In genomic region chr19:3576696-3577443, GRCh38 we compare ENCODE assay signal across 9 cellular contexts. TPM values are rescaled to one million over a fixed set of nuclear protein-coding genes. Genes with fewer than 3 reads are reported as not detected.
A peak's percentile ranks its signal among the peaks of the same experiment; 100 is the strongest.
DNase-seq lines count a peak whose midpoint lies in the region; ATAC-seq and TF ChIP-seq lines count a peak whose summit lies in the region.
"Had no signal": no experiment of that assay in that cellular context is flagged by ENCODE, and none has a peak within 500 bp of the region (broad histone marks: within the 10 kb centered on the region; RNA-seq: fewer than 3 reads in every experiment).

No MANE protein-coding gene starts in this region.

- H3K36me3 Mint-ChIP-seq in glutamatergic neuron (ENCODE audit: unreplicated experiment): peaks cover 6% of the 10 kb centered on the region
- peaks cover 7% of the 10 kb centered on the region for H3K36me3 Mint-ChIP-seq in neural progenitor cell
- H3K36me3 Mint-ChIP-seq in naive thymus-derived CD4-positive, alpha-beta T cell: peaks cover 0 to 8% (median 6%) of the 10 kb centered on the region in 5 donors

- H3K4me2 ChIP-seq in neural progenitor cell: peak overlapping the region; percentile 80

- H3K9ac ChIP-seq in neural progenitor cell: no peak overlapping the region

- POLR2A ChIA-PET in A673 (lab: Charles Lee; ENCODE audit: low non-redundant PET): interaction anchor here (0.5 to 0.6 kb wide), 2 partner anchors 23 to 708 kb away, joined by 4 to 10 read pairs; no protein-coding TSS in a partner anchor
- POLR2A ChIA-PET in naive thymus-derived CD4-positive, alpha-beta T cell (lab: Charles Lee): no interaction called here

- intact Hi-C loops in A673 (cut with micrococcal nuclease; ENCODE audit: unreplicated experiment) (no loop called here), adrenal gland (cut with DNase I) (no loop called here)
- intact Hi-C loops in naive thymus-derived CD4-positive, alpha-beta T cell (cut with micrococcal nuclease): no loop called here

- peak overlapping the region; percentile 23 for H3K4me3 ChIP-seq in A673 (ENCODE audit: low read depth, low read length, poor library complexity, severe bottlenecking)
- H3K4me3 ChIP-seq in adrenal gland: peak overlapping the region in 1 of 4 donors; percentile 45
- H3K4me3 ChIP-seq in neural progenitor cell: peak overlapping the region; percentile 50
- no peak overlapping the region for H3K4me3 ChIP-seq in naive thymus-derived CD4-positive, alpha-beta T cell (ENCODE audit: low read length)

- no peaks in the 10 kb centered on the region for H3K9me3 ChIP-seq in A673 (ENCODE audit: low read depth, low read length, poor library complexity, severe bottlenecking)
- no peaks in the 10 kb centered on the region for H3K9me3 ChIP-seq in adrenal gland (replicated peaks in 1 of 3)
- no peaks in the 10 kb centered on the region for H3K9me3 ChIP-seq in neural progenitor cell (ENCODE audit: low read depth)
- no peaks in the 10 kb centered on the region for H3K9me3 ChIP-seq in naive thymus-derived CD4-positive, alpha-beta T cell (ENCODE audit: control insufficient read depth in 2 of 3, low read length in 3 of 3)

- H3K36me3 ChIP-seq in A673 (ENCODE audit: insufficient read depth, low read length, poor library complexity, severe bottlenecking): peaks cover 15% of the 10 kb centered on the region
- H3K36me3 ChIP-seq in adrenal gland (replicated peaks in 1 of 2): no peaks in the 10 kb centered on the region
- no peaks in the 10 kb centered on the region for H3K36me3 ChIP-seq in neural progenitor cell
- H3K36me3 ChIP-seq in naive thymus-derived CD4-positive, alpha-beta T cell (ENCODE audit: control insufficient read depth in 2 of 3, insufficient read depth in 3 of 3, low read length in 3 of 3): peaks cover 0 to 15% (median 4%) of the 10 kb centered on the region in 3 experiments

- H3K9me3 Mint-ChIP-seq in glutamatergic neuron (ENCODE audit: unreplicated experiment) (peaks cover 6% of the 10 kb centered on the region), neural progenitor cell (no peaks in the 10 kb centered on the region)
- H3K9me3 Mint-ChIP-seq in naive thymus-derived CD4-positive, alpha-beta T cell: no peaks in the 10 kb centered on the region

- H3K27ac ChIP-seq in A673 (ENCODE audit: low read depth, low read length, poor library complexity, severe bottlenecking) (peak overlapping the region; percentile 54), adrenal gland (peak overlapping the region in 3 of 5 donors; percentile 32 to 72 (median 40)), neural progenitor cell (no peak overlapping the region)
- no peak overlapping the region for H3K27ac ChIP-seq in naive thymus-derived CD4-positive, alpha-beta T cell (ENCODE audit: low read depth, low read length)

- H3K79me2 ChIP-seq in neural progenitor cell (ENCODE audit: low read depth): peaks cover 6% of the 10 kb centered on the region

- peaks cover 16% of the 10 kb centered on the region for H3K4me1 ChIP-seq in A673 (ENCODE audit: insufficient read depth, low read length, poor library complexity, severe bottlenecking)
- H3K4me1 ChIP-seq in adrenal gland (replicated peaks in 1 of 2): peaks cover 10 to 34% of the 10 kb centered on the region in 2 donors
- peaks cover 14% of the 10 kb centered on the region for H3K4me1 ChIP-seq in neural progenitor cell
- peaks cover 11 to 12% of the 10 kb centered on the region in 2 donors for H3K4me1 ChIP-seq in naive thymus-derived CD4-positive, alpha-beta T cell (ENCODE audit: control insufficient read depth in 2 of 2, insufficient read depth in 2 of 2, low read length in 2 of 2)

- TF ChIP-seq CTCF in A673 (conservative IDR thresholded peaks at IDR 0.05; ENCODE audit: low read depth, low read length) (no peak), adrenal gland (IDR thresholded peaks at IDR 0.05) (no peak), glutamatergic neuron (IDR thresholded peaks at IDR 0.05; ENCODE audit: partially characterized antibody, unreplicated experiment) (no peak), neural progenitor cell (IDR thresholded peaks at IDR 0.05) (peak; percentile 12)

- CTCF ChIA-PET in A673 (lab: Charles Lee): no interaction called here
- CTCF ChIA-PET in naive thymus-derived CD4-positive, alpha-beta T cell (lab: Charles Lee): no interaction called here

- peak; percentile 87 for DNase-seq in A673 (ENCODE audit: low spot score)
- peak; percentile 67 to 84 (median 77) for DNase-seq in adrenal gland
- peak; percentile 81 for DNase-seq in glutamatergic neuron
- peak; percentile 94 for DNase-seq in neural progenitor cell (ENCODE audit: low spot score)
- no peak for DNase-seq in NCI-H1417 treated with DMSO at 0.1 percent for 48 hours (lab: John Stamatoyannopoulos, UW)
- DNase-seq in NCI-H146 (lab: John Stamatoyannopoulos, UW): no peak
- DNase-seq in naive thymus-derived CD4-positive, alpha-beta T cell: no peak
- DNase-seq: KG1 had no signal

- peaks cover 40% of the 10 kb centered on the region for H3F3A ChIP-seq in neural progenitor cell (ENCODE audit: low read depth)

- H2AFZ ChIP-seq in neural progenitor cell (replicated peaks): no peak overlapping the region

- H3K27ac Mint-ChIP-seq in glutamatergic neuron (ENCODE audit: unreplicated experiment) (no peak overlapping the region), neural progenitor cell (no peak overlapping the region)
- H3K27ac Mint-ChIP-seq in naive thymus-derived CD4-positive, alpha-beta T cell: peak overlapping the region in 1 of 9 donors; percentile 52

- 22 to 65% (median 46%) methylated on average over 14 to 67 of the region's 78 CpGs for WGBS in adrenal gland, 4 donors

- H3K4me3 Mint-ChIP-seq in glutamatergic neuron (ENCODE audit: unreplicated experiment) (peak overlapping the region; percentile 85), neural progenitor cell (peak overlapping the region; percentile 68)
- H3K4me3 Mint-ChIP-seq in naive thymus-derived CD4-positive, alpha-beta T cell: peak overlapping the region in 1 of 10 donors; percentile 2

- peaks cover 6% of the 10 kb centered on the region for H3K4me1 Mint-ChIP-seq in glutamatergic neuron (ENCODE audit: low read depth, unreplicated experiment)
- H3K4me1 Mint-ChIP-seq in neural progenitor cell: peaks cover 19% of the 10 kb centered on the region
- peaks cover 5 to 20% (median 11%) of the 10 kb centered on the region in 7 donors for H3K4me1 Mint-ChIP-seq in naive thymus-derived CD4-positive, alpha-beta T cell

- peak in 1 of 2 donors; percentile 46 for TF ChIP-seq POLR2A in adrenal gland (IDR thresholded peaks at IDR 0.05)

- peaks cover 57% of the 10 kb centered on the region for H4K20me1 ChIP-seq in neural progenitor cell (ENCODE audit: low read depth)

- no peaks in the 10 kb centered on the region for H3K27me3 ChIP-seq in A673 (replicated peaks; ENCODE audit: insufficient read depth, low read depth, low read length, poor library complexity)
- no peaks in the 10 kb centered on the region for H3K27me3 ChIP-seq in adrenal gland
- peaks cover 64% of the 10 kb centered on the region for H3K27me3 ChIP-seq in neural progenitor cell
- H3K27me3 ChIP-seq in naive thymus-derived CD4-positive, alpha-beta T cell (ENCODE audit: control insufficient read depth in 2 of 2, insufficient read depth in 2 of 2, low read length in 2 of 2): no peaks in the 10 kb centered on the region

- no peak for ATAC-seq in HG03378 (IDR thresholded peaks at IDR 0.05; ENCODE audit: unreplicated experiment)
- ATAC-seq in naive thymus-derived CD4-positive, alpha-beta T cell: no peak

- peaks cover 8% of the 10 kb centered on the region for H3K27me3 Mint-ChIP-seq in glutamatergic neuron (ENCODE audit: unreplicated experiment)
- peaks cover 7% of the 10 kb centered on the region for H3K27me3 Mint-ChIP-seq in neural progenitor cell (ENCODE audit: insufficient read depth, low read depth)
- no peaks in the 10 kb centered on the region for H3K27me3 Mint-ChIP-seq in naive thymus-derived CD4-positive, alpha-beta T cell

- BruUV-seq in A673 (replicated peaks; lab: Mats Ljungman, UMichigan): no TSS peak

RNA-seq across cellular contexts. Expression of gene HMG20B, which starts 4.1 kb away (rescaled TPM):
- total RNA-seq in A673 (2021) (53.9 and 71.5 TPM in 2 replicates), adrenal gland (100 to 1,000 TPM in 5 of 8 donors, 10 to 100 TPM in 3; 49.3 to 137 (median 105) TPM), glutamatergic neuron (ENCODE audit: unreplicated experiment) (55.3 TPM), neural progenitor cell (ENCODE audit: low replicate concordance) (51.4 and 135 TPM in 2 replicates)
- 100 to 1,000 TPM in 1 of 3 donors, 10 to 100 TPM in 2; 18.1 to 178 (median 100.0) TPM for polyA plus RNA-seq in adrenal gland
- 10 to 100 TPM; 37.9 to 63.7 (median 53.0) TPM for total RNA-seq in naive thymus-derived CD4-positive, alpha-beta T cell
- polyA plus RNA-seq in naive thymus-derived CD4-positive, alpha-beta T cell: 10 to 100 TPM; 50.6 to 65.6 TPM

RNA-seq across cellular contexts. Expression of gene GIPC3, which starts 8.4 kb away (rescaled TPM):
- total RNA-seq in A673 (2021) (0.34 and 1.2 TPM in 2 replicates), adrenal gland (1 to 10 TPM; 2.0 to 5.9 (median 3.4) TPM), glutamatergic neuron (ENCODE audit: unreplicated experiment) (0.20 TPM), neural progenitor cell (ENCODE audit: low replicate concordance) (0.09 TPM in 1 of 2 replicates, not detected in the other)
- 1 to 10 TPM; 1.6 to 4.9 (median 2.6) TPM for polyA plus RNA-seq in adrenal gland
- 1 to 10 TPM in 4 of 5 experiments, under 1 TPM in 1; 0.85 to 3.3 (median 2.9) TPM for total RNA-seq in naive thymus-derived CD4-positive, alpha-beta T cell
- 1 to 10 TPM; 1.3 to 1.5 TPM for polyA plus RNA-seq in naive thymus-derived CD4-positive, alpha-beta T cell

RNA-seq across cellular contexts. Expression of gene MFSD12, which starts 19.5 kb away (rescaled TPM):
- total RNA-seq in A673 (2021) (44.7 and 48.2 TPM in 2 replicates), adrenal gland (100 to 1,000 TPM in 2 of 8 donors, 10 to 100 TPM in 6; 48.0 to 123 (median 66.9) TPM), glutamatergic neuron (ENCODE audit: unreplicated experiment) (134 TPM), neural progenitor cell (ENCODE audit: low replicate concordance) (34.1 and 47.6 TPM in 2 replicates)
- polyA plus RNA-seq in adrenal gland: 10 to 100 TPM; 18.5 to 89.3 (median 48.5) TPM
- total RNA-seq in naive thymus-derived CD4-positive, alpha-beta T cell: 100 to 1,000 TPM in 3 of 5 experiments, 10 to 100 TPM in 2; 95.2 to 153 (median 101) TPM
- 10 to 100 TPM; 41.2 to 74.0 TPM for polyA plus RNA-seq in naive thymus-derived CD4-positive, alpha-beta T cell

RNA-seq across cellular contexts. Expression of gene TBXA2R, which starts 29.8 kb away (rescaled TPM):
- total RNA-seq in A673 (2021) (0.56 and 0.70 TPM in 2 replicates), adrenal gland (10 to 100 TPM in 7 of 8 donors, 1 to 10 TPM in 1; 8.9 to 25.5 (median 17.2) TPM), glutamatergic neuron (ENCODE audit: unreplicated experiment) (not detected), neural progenitor cell (ENCODE audit: low replicate concordance) (0.09 TPM in 1 of 2 replicates, not detected in the other)
- 1 to 10 TPM; 5.2 to 6.9 (median 6.2) TPM for polyA plus RNA-seq in adrenal gland
- total RNA-seq in naive thymus-derived CD4-positive, alpha-beta T cell: 1 to 10 TPM in 4 of 5 experiments, under 1 TPM in 1; 0.73 to 5.9 (median 4.1) TPM
- polyA plus RNA-seq in naive thymus-derived CD4-positive, alpha-beta T cell: 1 to 10 TPM; 6.4 to 9.0 TPM

RNA-seq across cellular contexts. Expression of gene TEKTIP1, which starts 37.9 kb away (rescaled TPM):
- 4.2 and 7.7 TPM in 2 replicates for total RNA-seq in A673 (2021)
- total RNA-seq in adrenal gland: 1 to 10 TPM in 2 of 8 donors, under 1 TPM in 2, not detected in 4; 0.68 to 3.6 (median 1.1) TPM
- 1 to 10 TPM in 2 of 3 donors, not detected in 1; 1.1 to 3.5 TPM for polyA plus RNA-seq in adrenal gland
- total RNA-seq in glutamatergic neuron (ENCODE audit: unreplicated experiment): 2.5 TPM
- not detected in 2 replicates for total RNA-seq in neural progenitor cell (ENCODE audit: low replicate concordance)
- 10 to 100 TPM in 3 of 5 experiments, 1 to 10 TPM in 2; 5.6 to 11.5 (median 10.6) TPM for total RNA-seq in naive thymus-derived CD4-positive, alpha-beta T cell
- not detected for polyA plus RNA-seq in naive thymus-derived CD4-positive, alpha-beta T cell

Comparison
In these comparisons a context has a peak if more than half of its experiments do, and no peak if none do; other contexts are left out.
1. DNase-seq: peak in A673 (single experiment), adrenal gland (7 of 7), glutamatergic neuron (single experiment) and neural progenitor cell (single experiment); none in NCI-H1417 treated with DMSO at 0.1 percent for 48 hours (single experiment), NCI-H146 (single experiment) and naive thymus-derived CD4-positive, alpha-beta T cell (0 of 9).
2. H3K27ac ChIP-seq: peak in A673 (single experiment) and adrenal gland (3 of 5); none in neural progenitor cell (single experiment) and naive thymus-derived CD4-positive, alpha-beta T cell (single experiment).